ENCODE assay signal across 1 cellular context in genomic region chr10:3074145-3074665, GRCh38.
A peak's percentile ranks its signal among the peaks of the same experiment; 100 is the strongest.
TF ChIP-seq lines count a peak whose summit lies in the region.

No MANE protein-coding gene starts in this region.

TF ChIP-seq in K562, 482 proteins besides CTCF, POLR2A, EP300 and RAD21 (continued from another document and continues in another):
- no peak for TF ChIP-seq CHD7 (IDR thresholded peaks at IDR 0.05; ENCODE audit: low read depth, low read length)
- TF ChIP-seq ZNF253 (CRISPR knock-in tag; conservative IDR thresholded peaks at IDR 0.05), result no peak
- TF ChIP-seq SAFB2 (IDR thresholded peaks at IDR 0.05; ENCODE audit: borderline replicate concordance, low read depth, low read length, severe bottlenecking), result no peak
- TF ChIP-seq ZMIZ1 (IDR thresholded peaks at IDR 0.05; ENCODE audit: low read depth in 2 of 2, low read length in 2 of 2), result no peak
- no peak for TF ChIP-seq BRF1 (IDR thresholded peaks at IDR 0.05; ENCODE audit: borderline replicate concordance, extremely low read depth, insufficient read length)
- no peak for TF ChIP-seq NBN (IDR thresholded peaks at IDR 0.05; ENCODE audit: low read depth)
- no peak for TF ChIP-seq POLR2AphosphoS2 (IDR thresholded peaks at IDR 0.05; ENCODE audit: low read length)
- TF ChIP-seq MTA3 (IDR thresholded peaks at IDR 0.05; ENCODE audit: borderline replicate concordance), result peak; percentile 38; the same call in 1 of the 2 replicates
- TF ChIP-seq PRMT5 (CRISPR knock-in tag; IDR thresholded peaks at IDR 0.05), result no peak
- TF ChIP-seq MCM3 (IDR thresholded peaks at IDR 0.05), result no peak
- TF ChIP-seq CBFA2T2 (conservative IDR thresholded peaks at IDR 0.05), result peak; percentile 90
- TF ChIP-seq ZBTB33 (CRISPR knock-in tag; IDR thresholded peaks at IDR 0.05), result 0 out of 2 replicates have a peak, but pooled peaks have one; percentile 41
- TF ChIP-seq TEAD2 (tag; IDR thresholded peaks at IDR 0.05), result no peak
- TF ChIP-seq ZNF143 (CRISPR knock-in tag; IDR thresholded peaks at IDR 0.05), result no peak
- TF ChIP-seq FOSL1 (tag; conservative IDR thresholded peaks at IDR 0.05), result no peak
- no peak for TF ChIP-seq HNRNPLL (IDR thresholded peaks at IDR 0.05; ENCODE audit: low read depth, low read length, poor library complexity, severe bottlenecking)
- TF ChIP-seq MLLT1 (IDR thresholded peaks at IDR 0.05), result peak in 1 of 2 experiments; percentile 49; a peak in 1 of 4 replicates
- TF ChIP-seq EHMT2 (IDR thresholded peaks at IDR 0.05), result peak; percentile 54; the same call in 1 of the 2 replicates
- TF ChIP-seq CBFA2T3 (IDR thresholded peaks at IDR 0.05), result peak; percentile 94
- TF ChIP-seq KLF13 (tag; IDR thresholded peaks at IDR 0.05; ENCODE audit: borderline replicate concordance, low read depth), result no peak
- no peak for TF ChIP-seq NR2C2 (CRISPR knock-in tag; IDR thresholded peaks at IDR 0.05)
- peak; percentile 66 for TF ChIP-seq NR2C2 (tag; IDR thresholded peaks at IDR 0.05)
- peak; percentile 44; the same call in 1 of the 2 replicates for TF ChIP-seq GATAD2A (IDR thresholded peaks at IDR 0.05)
- TF ChIP-seq SRSF3 (IDR thresholded peaks at IDR 0.05; ENCODE audit: insufficient read depth, low read length), result no peak
- TF ChIP-seq HNRNPH1 (optimal IDR thresholded peaks at IDR 0.05; ENCODE audit: low read depth, low read length), result no peak
- peak; percentile 26; the same call in 1 of the 2 replicates for TF ChIP-seq ZFX (CRISPR knock-in tag; IDR thresholded peaks at IDR 0.05)
- TF ChIP-seq DPF2 (IDR thresholded peaks at IDR 0.05), result peak; percentile 84
- peak; percentile 31; the same call in 1 of the 2 replicates for TF ChIP-seq SMARCE1 (IDR thresholded peaks at IDR 0.05)
- no peak for TF ChIP-seq ETV1 (tag; conservative IDR thresholded peaks at IDR 0.05; ENCODE audit: low read depth)
- peak; percentile 86 for TF ChIP-seq TAL1 (IDR thresholded peaks at IDR 0.05)
- TF ChIP-seq ATF4 (CRISPR knock-in tag; IDR thresholded peaks at IDR 0.05), result no peak
- no peak for TF ChIP-seq HINFP (tag; conservative IDR thresholded peaks at IDR 0.05; ENCODE audit: low read depth)
- 0 out of 4 replicates have a peak, but pooled peaks of 1 of the 2 experiments have one; percentile 45 for TF ChIP-seq UBTF (IDR thresholded peaks at IDR 0.05; ENCODE audit: borderline replicate concordance in 1 of 2, low read depth in 2 of 2, low read length in 2 of 2)
- peak; percentile 33 for TF ChIP-seq MEIS2 (IDR thresholded peaks at IDR 0.05; ENCODE audit: partially characterized antibody)
- TF ChIP-seq BRCA1 (IDR thresholded peaks at IDR 0.05), result no peak
- no peak for TF ChIP-seq BRCA1 (CRISPR knock-in tag; IDR thresholded peaks at IDR 0.05)
- TF ChIP-seq GATA2 (CRISPR knock-in tag; IDR thresholded peaks at IDR 0.05), result peak; percentile 75
